1 cellular context compared by ENCODE assay signal in the genomic region with DNA sequence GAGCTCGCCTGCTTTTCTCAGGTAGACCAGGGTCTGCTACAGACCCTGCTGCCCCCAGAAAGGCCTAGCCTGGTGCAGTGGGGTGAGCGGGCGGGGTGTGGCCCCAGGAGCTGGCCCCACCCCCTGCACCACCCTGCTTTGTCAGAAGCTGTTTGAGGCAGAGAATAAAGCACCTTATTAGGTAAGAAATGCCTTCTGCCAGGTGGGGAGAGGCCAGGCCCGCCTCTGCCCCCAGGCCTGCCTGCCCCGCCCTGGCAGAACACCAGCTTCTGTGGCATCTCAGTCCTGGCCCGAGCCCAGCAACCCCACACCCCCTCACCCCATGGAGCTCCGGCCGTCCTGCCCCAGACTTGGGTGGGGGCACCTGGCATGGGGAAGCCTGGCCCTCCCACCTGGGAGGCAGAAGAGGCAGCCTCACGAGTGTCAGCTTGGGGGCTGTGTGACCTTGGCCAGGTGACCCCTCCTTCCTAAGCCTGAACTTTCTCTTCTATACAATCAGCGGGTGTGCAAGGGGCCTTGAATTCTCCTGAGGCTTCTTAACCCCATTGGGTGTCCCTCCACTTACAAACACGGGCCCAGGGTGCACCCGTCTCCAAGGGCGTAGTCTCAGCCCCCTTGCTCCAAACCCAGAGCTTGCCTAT.
TF ChIP-seq lines count a peak whose summit lies in the region.

No MANE protein-coding gene starts in this region.

TF ChIP-seq in A549, 52 proteins besides CTCF, POLR2A, EP300 and RAD21 (continued from another document):
- TF ChIP-seq CHD4 (IDR thresholded peaks at IDR 0.05; ENCODE audit: borderline replicate concordance) (no peak), HOXB5 (CRISPR knock-in tag; IDR thresholded peaks at IDR 0.05) (peak; percentile 65; the same call in 1 of the 2 replicates), FOSB (CRISPR knock-in tag; IDR thresholded peaks at IDR 0.05) (peak; percentile 46; the same call in 1 of the 2 replicates), RARB (CRISPR knock-in tag; IDR thresholded peaks at IDR 0.05) (no peak), FOXS1 (CRISPR knock-in tag; IDR thresholded peaks at IDR 0.05) (no peak; the same call in none of the 2 replicates), EHF (CRISPR knock-in tag; IDR thresholded peaks at IDR 0.05) (peak; percentile 93), CEBPB (IDR thresholded peaks at IDR 0.05) (peak in 1 of 2 experiments; percentile 60; a peak in 1 of 4 replicates), SREBF2 (IDR thresholded peaks at IDR 0.05) (no peak)
- TF ChIP-seq, protein P1, sequence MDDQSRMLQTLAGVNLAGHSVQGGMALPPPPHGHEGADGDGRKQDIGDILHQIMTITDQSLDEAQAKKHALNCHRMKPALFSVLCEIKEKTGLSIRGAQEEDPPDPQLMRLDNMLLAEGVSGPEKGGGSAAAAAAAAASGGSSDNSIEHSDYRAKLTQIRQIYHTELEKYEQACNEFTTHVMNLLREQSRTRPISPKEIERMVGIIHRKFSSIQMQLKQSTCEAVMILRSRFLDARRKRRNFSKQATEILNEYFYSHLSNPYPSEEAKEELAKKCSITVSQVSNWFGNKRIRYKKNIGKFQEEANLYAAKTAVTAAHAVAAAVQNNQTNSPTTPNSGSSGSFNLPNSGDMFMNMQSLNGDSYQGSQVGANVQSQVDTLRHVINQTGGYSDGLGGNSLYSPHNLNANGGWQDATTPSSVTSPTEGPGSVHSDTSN (IDR thresholded peaks at IDR 0.05), result peak; percentile 51; the same call in 1 of the 2 replicates
- TF ChIP-seq, protein P2, sequence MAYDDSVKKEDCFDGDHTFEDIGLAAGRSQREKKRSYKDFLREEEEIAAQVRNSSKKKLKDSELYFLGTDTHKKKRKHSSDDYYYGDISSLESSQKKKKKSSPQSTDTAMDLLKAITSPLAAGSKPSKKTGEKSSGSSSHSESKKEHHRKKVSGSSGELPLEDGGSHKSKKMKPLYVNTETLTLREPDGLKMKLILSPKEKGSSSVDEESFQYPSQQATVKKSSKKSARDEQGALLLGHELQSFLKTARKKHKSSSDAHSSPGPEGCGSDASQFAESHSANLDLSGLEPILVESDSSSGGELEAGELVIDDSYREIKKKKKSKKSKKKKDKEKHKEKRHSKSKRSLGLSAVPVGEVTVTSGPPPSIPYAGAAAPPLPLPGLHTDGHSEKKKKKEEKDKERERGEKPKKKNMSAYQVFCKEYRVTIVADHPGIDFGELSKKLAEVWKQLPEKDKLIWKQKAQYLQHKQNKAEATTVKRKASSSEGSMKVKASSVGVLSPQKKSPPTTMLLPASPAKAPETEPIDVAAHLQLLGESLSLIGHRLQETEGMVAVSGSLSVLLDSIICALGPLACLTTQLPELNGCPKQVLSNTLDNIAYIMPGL (CRISPR knock-in tag; IDR thresholded peaks at IDR 0.05; ENCODE audit: borderline replicate concordance), result 0 out of 2 replicates have a peak, but pooled peaks have one; percentile 56
- TF ChIP-seq, protein P3, sequence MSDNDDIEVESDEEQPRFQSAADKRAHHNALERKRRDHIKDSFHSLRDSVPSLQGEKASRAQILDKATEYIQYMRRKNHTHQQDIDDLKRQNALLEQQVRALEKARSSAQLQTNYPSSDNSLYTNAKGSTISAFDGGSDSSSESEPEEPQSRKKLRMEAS (IDR thresholded peaks at IDR 0.05), result peak; percentile 81
TF ChIP-seq in A549: peak in this region for 21.
